In genomic region chr20:14991023-14991422, GRCh38 we compare ENCODE assay signal across 1 cellular context.
TF ChIP-seq lines count a peak whose summit lies in the region.

No MANE protein-coding gene starts in this region.

TF ChIP-seq in HepG2, 621 proteins besides CTCF, POLR2A, EP300 and RAD21 (continued from another document and continues in another):
- peak; percentile 93 for TF ChIP-seq ZGPAT (CRISPR knock-in tag; IDR thresholded peaks at IDR 0.05)
- peak; percentile 60 for TF ChIP-seq IRF2 (CRISPR knock-in tag; IDR thresholded peaks at IDR 0.05)
- no peak for TF ChIP-seq NFKB2 (CRISPR knock-in tag; IDR thresholded peaks at IDR 0.05; ENCODE audit: borderline replicate concordance)
- TF ChIP-seq ZNF572 (CRISPR knock-in tag; IDR thresholded peaks at IDR 0.05), result no peak
- TF ChIP-seq ZNF235 (CRISPR knock-in tag; IDR thresholded peaks at IDR 0.05; ENCODE audit: borderline replicate concordance), result no peak
- TF ChIP-seq ZNF382 (CRISPR knock-in tag; IDR thresholded peaks at IDR 0.05; ENCODE audit: borderline replicate concordance), result no peak
- TF ChIP-seq ZFP1 (CRISPR knock-in tag; IDR thresholded peaks at IDR 0.05), result 0 out of 2 replicates have a peak, but pooled peaks have one; percentile 29
- no peak for TF ChIP-seq ZBTB4 (CRISPR knock-in tag; IDR thresholded peaks at IDR 0.05; ENCODE audit: borderline replicate concordance)
- TF ChIP-seq ZNF556 (CRISPR knock-in tag; IDR thresholded peaks at IDR 0.05; ENCODE audit: borderline replicate concordance), result no peak
- no peak for TF ChIP-seq ZNF704 (CRISPR knock-in tag; IDR thresholded peaks at IDR 0.05; ENCODE audit: borderline replicate concordance)
- TF ChIP-seq HMGXB4 (CRISPR knock-in tag; IDR thresholded peaks at IDR 0.05; ENCODE audit: borderline replicate concordance in 1 of 2, low read depth in 1 of 2), result no peak
- TF ChIP-seq ZBTB42 (CRISPR knock-in tag; IDR thresholded peaks at IDR 0.05), result no peak
- TF ChIP-seq MAX (IDR thresholded peaks at IDR 0.05), result peak; percentile 52; the same call in 1 of the 2 replicates
- TF ChIP-seq SIX4 (CRISPR knock-in tag; IDR thresholded peaks at IDR 0.05), result peak; percentile 71; the same call in 1 of the 2 replicates
- TF ChIP-seq ZFAT (CRISPR knock-in tag; conservative IDR thresholded peaks at IDR 0.05), result no peak
- no peak for TF ChIP-seq IRF1 (CRISPR knock-in tag; IDR thresholded peaks at IDR 0.05; ENCODE audit: low read depth)
- TF ChIP-seq KDM2A (CRISPR knock-in tag; IDR thresholded peaks at IDR 0.05; ENCODE audit: borderline replicate concordance, low read depth), result no peak
- TF ChIP-seq SRSF4 (IDR thresholded peaks at IDR 0.05; ENCODE audit: low read depth, low read length, poor library complexity, severe bottlenecking), result no peak
- TF ChIP-seq HNF4G (IDR thresholded peaks at IDR 0.05; ENCODE audit: borderline replicate concordance, low read depth, low read length), result peak; percentile 67; the same call in 1 of the 2 replicates
- 0 out of 2 replicates have a peak, but pooled peaks have one; percentile 35 for TF ChIP-seq HNF4G (CRISPR knock-in tag; IDR thresholded peaks at IDR 0.05; ENCODE audit: borderline replicate concordance, low read depth)
- no peak for TF ChIP-seq CENPX (CRISPR knock-in tag; IDR thresholded peaks at IDR 0.05)
- no peak for TF ChIP-seq ZNF512B (CRISPR knock-in tag; IDR thresholded peaks at IDR 0.05; ENCODE audit: borderline replicate concordance)
- TF ChIP-seq MLX (CRISPR knock-in tag; IDR thresholded peaks at IDR 0.05), result peak; percentile 61; the same call in 1 of the 2 replicates
- no peak for TF ChIP-seq SNAPC4 (CRISPR knock-in tag; IDR thresholded peaks at IDR 0.05)
- TF ChIP-seq MEF2D (CRISPR knock-in tag; IDR thresholded peaks at IDR 0.05), result peak; percentile 46; the same call in 1 of the 2 replicates
- no peak for TF ChIP-seq ZNF607 (CRISPR knock-in tag; IDR thresholded peaks at IDR 0.05; ENCODE audit: borderline replicate concordance)
- no peak for TF ChIP-seq ERF (CRISPR knock-in tag; IDR thresholded peaks at IDR 0.05)
- no peak for TF ChIP-seq KLF15 (CRISPR knock-in tag; IDR thresholded peaks at IDR 0.05; ENCODE audit: borderline replicate concordance)
- peak; percentile 78 for TF ChIP-seq AHDC1 (CRISPR knock-in tag; IDR thresholded peaks at IDR 0.05; ENCODE audit: borderline replicate concordance)
- TF ChIP-seq NFIC (IDR thresholded peaks at IDR 0.05; ENCODE audit: low read length), result peak; percentile 83
- TF ChIP-seq ZNF619 (CRISPR knock-in tag; IDR thresholded peaks at IDR 0.05), result no peak
- no peak for TF ChIP-seq ZBTB1 (CRISPR knock-in tag; IDR thresholded peaks at IDR 0.05; ENCODE audit: borderline replicate concordance)
